ENCODE assay signal across 14 cellular contexts in the genomic region with DNA sequence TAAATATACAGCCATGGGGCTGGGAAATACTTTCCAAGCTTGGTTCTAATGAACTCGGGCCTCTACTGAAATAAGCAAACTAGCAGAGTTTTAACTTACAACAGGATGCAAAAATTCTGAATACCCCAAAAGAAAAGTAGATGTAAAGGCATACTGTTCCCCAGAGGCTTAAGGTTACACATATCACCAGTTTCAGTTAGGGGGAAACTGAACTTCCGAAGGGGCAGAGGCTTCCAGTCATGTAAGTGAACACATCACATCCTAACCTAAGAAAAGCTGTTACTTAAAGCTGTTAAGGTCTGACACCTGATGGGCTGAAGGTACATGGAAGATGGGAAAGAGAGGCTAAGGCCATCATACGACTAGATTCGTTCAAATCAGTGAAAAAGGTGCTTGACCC. TPM values are rescaled to one million over a fixed set of nuclear protein-coding genes. Genes with fewer than 3 reads are reported as not detected.
DNase-seq lines count a peak whose midpoint lies in the region; ATAC-seq, FAIRE-seq and TF ChIP-seq lines count a peak whose summit lies in the region.
"Had no signal": no experiment of that assay in that cellular context is flagged by ENCODE, and none has a peak within 500 bp of the region (broad histone marks: within the 10 kb centered on the region; RNA-seq: fewer than 3 reads in every experiment).

No MANE protein-coding gene starts in this region.

- BruUV-seq in GM12878 (replicated peaks; lab: Mats Ljungman, UMichigan), result no TSS peak

- no peak for DNase-seq in GM12892 (ENCODE audit: insufficient read length)
- no peak for DNase-seq in GM12878 (ENCODE audit: low read depth, low spot score)
- DNase-seq in natural killer cell treated with Interleukin-12 subunit alpha and Interleukin-12 subunit beta and Interleukin-15 and Interleukin-18, amount 100 ng/mL, for 72 hours (ENCODE audit: low spot score), result no peak
- no peak for DNase-seq in iPS-NIHi7 (ENCODE audit: extremely low spot score)
- no peak for DNase-seq in dedifferentiated amniotic fluid mesenchymal stem cell (ENCODE audit: extremely low spot score)
- no peak for DNase-seq in activated gamma-delta T cell treated with Interleukin-2 at 50 U/mL for 16 hours
- DNase-seq: activated CD8-positive, alpha-beta memory T cell treated with anti-CD3 and anti-CD28 coated beads, Interleukin-2, amount 50 U/mL, for 48 hours; kidney glomerular epithelial cell; NCI-H187 treated with DMSO at 0.1 percent for 48 hours; posterior cingulate gyrus had no signal

- H3K27ac ChIP-seq in BLaER1 treated with 17β-estradiol and CSF1 and Interleukin-3, amounts not matched to agents 10 nM and 100 nM, result peak overlapping the region; percentile 97 to 99 (median 99)
- H3K27ac ChIP-seq in GM12878 (ENCODE audit: control insufficient read depth, insufficient read depth), result no peak overlapping the region

- no peak overlapping the region for H3K27ac Mint-ChIP-seq in natural killer cell treated with Interleukin-12 subunit alpha and Interleukin-12 subunit beta and Interleukin-15 and Interleukin-18, amount 100 ng/mL, for 72 hours

- no peaks in the 10 kb centered on the region for H3K27me3 ChIP-seq in BLaER1 treated with 17β-estradiol and CSF1 and Interleukin-3, amounts not matched to agents 10 nM and 100 nM
- no peaks in the 10 kb centered on the region for H3K27me3 ChIP-seq in GM12878 (replicated peaks in 1 of 2; ENCODE audit: control insufficient read depth in 2 of 2, insufficient read depth in 2 of 2, low read length in 1 of 2)

- H3K27me3 Mint-ChIP-seq in natural killer cell treated with Interleukin-12 subunit alpha and Interleukin-12 subunit beta and Interleukin-15 and Interleukin-18, amount 100 ng/mL, for 72 hours, result peaks cover 17 to 26% of the 10 kb centered on the region in 2 donors

- peak overlapping the region; percentile 77 to 99 (median 87) for H3K4me2 ChIP-seq in BLaER1 treated with 17β-estradiol and CSF1 and Interleukin-3, amounts not matched to agents 10 nM and 100 nM
- peak overlapping the region; percentile 26 for H3K4me2 ChIP-seq in GM12878 (ENCODE audit: control insufficient read depth, insufficient read depth)

- intact Hi-C loops in GM12878 (cut with micrococcal nuclease; ENCODE audit: unreplicated experiment), result loop anchor here (5.0 kb wide), 1 partner anchor 103 kb away; no protein-coding TSS in a partner anchor

- no peaks in the 10 kb centered on the region for H3K79me2 ChIP-seq in GM12878 (ENCODE audit: control insufficient read depth, insufficient read depth, low read length)

- H3K9me3 Mint-ChIP-seq in natural killer cell treated with Interleukin-12 subunit alpha and Interleukin-12 subunit beta and Interleukin-15 and Interleukin-18, amount 100 ng/mL, for 72 hours, result no peaks in the 10 kb centered on the region

- H3K9me3 ChIP-seq in BLaER1 treated with 17β-estradiol and CSF1 and Interleukin-3, amounts not matched to agents 10 nM and 100 nM (replicated peaks in 1 of 11), result peaks cover 7 to 28% (median 21%) of the 10 kb centered on the region in 11 experiments
- no peaks in the 10 kb centered on the region for H3K9me3 ChIP-seq in GM12878 (replicated peaks; ENCODE audit: control insufficient read depth, insufficient read depth, low read length)

- no peaks in the 10 kb centered on the region for H3K36me3 Mint-ChIP-seq in natural killer cell treated with Interleukin-12 subunit alpha and Interleukin-12 subunit beta and Interleukin-15 and Interleukin-18, amount 100 ng/mL, for 72 hours

- H3K4me3 ChIP-seq in BLaER1 treated with 17β-estradiol and CSF1 and Interleukin-3, amounts not matched to agents 10 nM and 100 nM, result peak overlapping the region; percentile 71 to 89 (median 82); a peak in 19 of 20 replicates
- H3K4me3 ChIP-seq in GM12878, result no peak overlapping the region

- H3K4me1 Mint-ChIP-seq in natural killer cell treated with Interleukin-12 subunit alpha and Interleukin-12 subunit beta and Interleukin-15 and Interleukin-18, amount 100 ng/mL, for 72 hours (ENCODE audit: low read depth in 2 of 2), result peaks cover 22% of the 10 kb centered on the region in 2 donors

- TF ChIP-seq POLR2A in GM12892 (IDR thresholded peaks at IDR 0.05; ENCODE audit: low read depth, low read length), result no peak
- no peak for TF ChIP-seq POLR2A in GM12878 (IDR thresholded peaks at IDR 0.05; ENCODE audit: low read depth, low read length)

- H2AFZ ChIP-seq in GM12878 (ENCODE audit: control insufficient read depth, low read depth, low read length), result peak overlapping the region; percentile 3

- TF ChIP-seq RAD21 in GM12878 (IDR thresholded peaks at IDR 0.05; ENCODE audit: insufficient read depth, low read depth, low read length), result peak; percentile 25; the same call in 1 of the 2 replicates

- H3K4me1 ChIP-seq in BLaER1 treated with 17β-estradiol and CSF1 and Interleukin-3, amounts not matched to agents 10 nM and 100 nM, result peaks cover 48 to 65% (median 55%) of the 10 kb centered on the region in 10 experiments
- H3K4me1 ChIP-seq in GM12878 (ENCODE audit: control insufficient read depth, insufficient read depth, low read length), result peaks cover 12% of the 10 kb centered on the region

- peak; percentile 73 for FAIRE-seq in GM12892 (lab: Jason Lieb, UNC)
- FAIRE-seq in GM12878 (lab: Jason Lieb, UNC), result no peak
- FAIRE-seq: bronchial epithelial cell, HTR-8/SVneo had no signal

- H3K36me3 ChIP-seq in BLaER1 treated with 17β-estradiol and CSF1 and Interleukin-3, amounts not matched to agents 10 nM and 100 nM, result peaks cover 5 to 36% (median 31%) of the 10 kb centered on the region in 11 experiments
- no peaks in the 10 kb centered on the region for H3K36me3 ChIP-seq in GM12878 (ENCODE audit: control insufficient read depth in 2 of 2, insufficient read depth in 2 of 2, low read length in 1 of 2)

- no peak for TF ChIP-seq CTCF in GM12878 (IDR thresholded peaks at IDR 0.05 in 2 of 3, conservative IDR thresholded peaks at IDR 0.05 in 1 of 3; ENCODE audit: control insufficient read depth in 2 of 3, extremely low read depth in 1 of 3, insufficient read depth in 1 of 3, low read depth in 3 of 3, low read length in 3 of 3)

- H3K9ac ChIP-seq in BLaER1 treated with 17β-estradiol and CSF1 and Interleukin-3, amounts not matched to agents 10 nM and 100 nM, result peak overlapping the region; percentile 95 to 99 (median 99)
- no peak overlapping the region for H3K9ac ChIP-seq in GM12878 (ENCODE audit: control insufficient read depth, insufficient read depth, low read length)

- WGBS in GM12878 (ENCODE audit: insufficient coverage, insufficient replicate concordance, low lambda C conversion rate, missing lambda C conversion rate), result 5% methylated on average over 4 of the region's 4 CpGs

- peaks cover 0 to 50% (median 23%) of the 10 kb centered on the region in 11 experiments; a peak in 13 of 22 replicates for H4K20me1 ChIP-seq in BLaER1 treated with 17β-estradiol and CSF1 and Interleukin-3, amounts not matched to agents 10 nM and 100 nM
- H4K20me1 ChIP-seq in GM12878 (ENCODE audit: control insufficient read depth, insufficient read depth), result no peaks in the 10 kb centered on the region

- in situ Hi-C loops in GM12878 (cut with MboI), result loop anchor here (5.0 kb wide), 1 partner anchor 147 kb away; no protein-coding TSS in a partner anchor

- SMC1A ChIA-PET in GM12878 (lab: Charles Lee; ENCODE audit: uncharacterized antibody, unreplicated experiment), result interaction anchor here (0.6 to 7.1 kb wide), 19 partner anchors 10 to 416 kb away, joined by 3 to 108 read pairs (median 5); a partner anchor contains a TSS

- POLR2A ChIA-PET in GM12878 (lab: Charles Lee), result interaction anchor here (1.1 to 2.9 kb wide), 2 partner anchors 150 to 152 kb away, joined by 3 to 15 read pairs; no protein-coding TSS in a partner anchor

- CTCF ChIA-PET in GM12878 (lab: Yijun Ruan, JAX), result interaction anchor here (0.6 to 11.9 kb wide), 27 partner anchors 9 to 300 kb away, joined by 3 to 280 read pairs (median 4); a partner anchor contains a TSS

- TF ChIP-seq EP300 in GM12878 (IDR thresholded peaks at IDR 0.05; ENCODE audit: borderline replicate concordance in 1 of 2, control insufficient read depth in 1 of 2, low read depth in 2 of 2, low read length in 2 of 2), result no peak

- peak overlapping the region; percentile 46 for H3K4me3 Mint-ChIP-seq in natural killer cell treated with Interleukin-12 subunit alpha and Interleukin-12 subunit beta and Interleukin-15 and Interleukin-18, amount 100 ng/mL, for 72 hours

- RAD21 ChIA-PET in GM12878 (lab: Charles Lee; ENCODE audit: unreplicated experiment), result interaction anchor here (0.9 to 5.7 kb wide), 13 partner anchors 9 to 188 kb away, joined by 3 to 137 read pairs (median 6); a partner anchor contains a TSS

- ATAC-seq in GM12878 (peak; percentile 20), GM18498 (IDR thresholded peaks at IDR 0.05; ENCODE audit: unreplicated experiment) (no peak)
- no peak for ATAC-seq in natural killer cell treated with Interleukin-12 subunit alpha and Interleukin-12 subunit beta and Interleukin-15 and Interleukin-18, amount 100 ng/mL, for 72 hours

TF ChIP-seq in GM12878, 131 proteins besides CTCF, POLR2A, EP300 and RAD21 (continues in another document):
- TF ChIP-seq MEF2B (IDR thresholded peaks at IDR 0.05; ENCODE audit: partially characterized antibody, poor library complexity, severe bottlenecking) (peak; percentile 56), FOXM1 (IDR thresholded peaks at IDR 0.05; ENCODE audit: low read depth, low read length) (no peak), HDAC2 (IDR thresholded peaks at IDR 0.05) (no peak), CREM (IDR thresholded peaks at IDR 0.05; ENCODE audit: low read depth) (0 out of 2 replicates have a peak, but pooled peaks have one; percentile 33)

RNA-seq across cellular contexts. Expression of a gene that starts 2.3 kb away (rescaled TPM):
- polyA plus RNA-seq in GM12892 (2012; ENCODE audit: missing spikeins), result 2.4 TPM
- 6.6 and 9.8 TPM in 2 replicates for total RNA-seq in GM12878 (2013; cell fraction: nucleolus; rRNA removed)
- 4.8 and 5.7 TPM in 2 replicates for total RNA-seq in GM12878 (2014; rRNA removed)
- total RNA-seq in GM12878 (2014; rRNA removed; fragmentation: Illumina TruSeq; extraction: Trizol), result 5.7 and 6.4 TPM in 2 replicates
- 12.0 and 12.6 TPM in 2 replicates for total RNA-seq in GM12878 (2021)
- polyA plus RNA-seq in GM12878 (2011; ENCODE audit: low read depth), result 3.8 TPM
- polyA plus RNA-seq in GM12878 (2011; rRNA removed), result 0.24 and 0.69 TPM in 2 replicates
- polyA plus RNA-seq in GM12878 (2011; cell fraction: cytosol; rRNA removed), result 0.25 and 0.38 TPM in 2 replicates
- polyA plus RNA-seq in GM12878 (2011; cell fraction: nucleus; rRNA removed), result 0.67 and 0.76 TPM in 2 replicates
- 5.4 and 6.4 TPM in 2 replicates for polyA plus RNA-seq in GM12878 (2012)
- polyA plus RNA-seq in GM12878 (2014; fragmentation: Illumina TruSeq; extraction: Trizol), result 7.9 and 8.7 TPM in 2 replicates
- 1 to 10 TPM; 1.1 to 2.1 TPM for polyA plus RNA-seq in GM12878 (2014; fragmentation: Nextera tagmentation; extraction: Ambion mirVana)
- 5.0 and 5.2 TPM in 2 replicates for polyA plus RNA-seq in GM12878 (2014; rRNA removed)
- 1 to 10 TPM; 1.6 to 2.8 TPM for polyA plus RNA-seq in GM12878 (2016; fragmentation: Nextera tagmentation; extraction: Ambion mirVana)
- 0.66 and 1.7 TPM in 2 replicates for polyA minus RNA-seq in GM12878 (2011; rRNA and poly(A)+ RNA removed)
- 0.94 TPM in 1 of 2 replicates, not detected in the other for polyA minus RNA-seq in GM12878 (2011; cell fraction: cytosol; rRNA and poly(A)+ RNA removed)
- polyA minus RNA-seq in GM12878 (2011; cell fraction: nucleus; rRNA and poly(A)+ RNA removed), result 0.38 and 0.48 TPM in 2 replicates
- total RNA-seq in natural killer cell treated with Interleukin-12 subunit alpha and Interleukin-12 subunit beta and Interleukin-15 and Interleukin-18, amount 100 ng/mL, for 72 hours, result 1 to 10 TPM; 1.9 to 8.7 TPM
